15 cellular contexts compared by ENCODE assay signal in genomic region chr14:22540811-22541360, GRCh38. TPM values are rescaled to one million over a fixed set of nuclear protein-coding genes. Genes with fewer than 3 reads are reported as not detected.
DNase-seq lines count a peak whose midpoint lies in the region; ATAC-seq and TF ChIP-seq lines count a peak whose summit lies in the region.
"Had no signal": no experiment of that assay in that cellular context is flagged by ENCODE, and none has a peak within 500 bp of the region (broad histone marks: within the 10 kb centered on the region; RNA-seq: fewer than 3 reads in every experiment).

No MANE protein-coding gene starts in this region.

- DNase-seq in activated naive CD4-positive, alpha-beta T cell treated with anti-CD3 and anti-CD28 coated beads, Interleukin-2, amount 10 ng/mL, durations not matched to agents 7 days and 5 days, result no peak
- no peak for DNase-seq in activated naive CD4-positive, alpha-beta T cell treated with Interleukin-2 at 50 U/mL for 16 hours
- DNase-seq in stimulated activated CD4-positive, alpha-beta T cell treated with anti-CD3 and anti-CD28 coated beads, Interleukin-4, amount 100 ng/mL, for 1 hour, result no peak
- DNase-seq in type B pancreatic cell (ENCODE audit: extremely low spot score, unreplicated experiment), result no peak
- DNase-seq: adrenal gland, Calu3, dorsolateral prefrontal cortex, midbrain, NCI-H1930, NCI-H510A had no signal

- peak overlapping the region; percentile 71 for H3K4me3 Mint-ChIP-seq in activated naive CD4-positive, alpha-beta T cell treated with anti-CD3 and anti-CD28 coated beads, Interleukin-2, amount 10 ng/mL, durations not matched to agents 7 days and 5 days
- peak overlapping the region; percentile 87 for H3K4me3 Mint-ChIP-seq in activated naive CD8-positive, alpha-beta T cell
- H3K4me3 Mint-ChIP-seq in stimulated activated memory B cell treated with anti-CD40 and anti-IgM and Interleukin-4, amounts not matched to agents 10 μg/mL and 1 μg/mL and 100 μg/mL, for 72 hours, result no peak overlapping the region
- no peak overlapping the region for H3K4me3 Mint-ChIP-seq in type B pancreatic cell

- H3K36me3 ChIP-seq in HEK293 (ENCODE audit: control insufficient read depth in 2 of 2, insufficient read depth in 1 of 2, low read length in 2 of 2), result no peaks in the 10 kb centered on the region
- H3K36me3 ChIP-seq: adrenal gland had no signal

- POLR2A ChIA-PET in HEK293 (lab: Yijun Ruan, JAX), result interaction anchor here (1.2 kb wide), 1 partner anchor 12 kb away, joined by 3 read pairs; no protein-coding TSS in a partner anchor

- no peak for ATAC-seq in stimulated activated memory B cell treated with anti-CD40 and anti-IgM and Interleukin-4, amounts not matched to agents 10 μg/mL and 1 μg/mL and 100 μg/mL, for 72 hours
- ATAC-seq in GM18520 (IDR thresholded peaks at IDR 0.05; ENCODE audit: unreplicated experiment), result no peak
- ATAC-seq: left lobe of liver had no signal

- no peaks in the 10 kb centered on the region for H3K9me3 Mint-ChIP-seq in activated naive CD4-positive, alpha-beta T cell treated with anti-CD3 and anti-CD28 coated beads, Interleukin-2, amount 10 ng/mL, durations not matched to agents 7 days and 5 days
- no peaks in the 10 kb centered on the region for H3K9me3 Mint-ChIP-seq in activated naive CD8-positive, alpha-beta T cell (ENCODE audit: low read depth)
- no peaks in the 10 kb centered on the region for H3K9me3 Mint-ChIP-seq in stimulated activated memory B cell treated with anti-CD40 and anti-IgM and Interleukin-4, amounts not matched to agents 10 μg/mL and 1 μg/mL and 100 μg/mL, for 72 hours
- no peaks in the 10 kb centered on the region for H3K9me3 Mint-ChIP-seq in type B pancreatic cell

- H3K27ac ChIP-seq in HEK293 (ENCODE audit: extremely low read depth, low read depth, low read length), result no peak overlapping the region
- H3K27ac ChIP-seq: adrenal gland, dorsolateral prefrontal cortex had no signal

- TF ChIP-seq CTCF in HEK293 (tag by site-specific recombination; IDR thresholded peaks at IDR 0.05) (no peak), type B pancreatic cell (conservative IDR thresholded peaks at IDR 0.05) (no peak)

- H3K36me3 Mint-ChIP-seq in activated naive CD4-positive, alpha-beta T cell treated with anti-CD3 and anti-CD28 coated beads, Interleukin-2, amount 10 ng/mL, durations not matched to agents 7 days and 5 days, result peaks cover 95% of the 10 kb centered on the region
- peaks cover 69% of the 10 kb centered on the region for H3K36me3 Mint-ChIP-seq in activated naive CD8-positive, alpha-beta T cell
- H3K36me3 Mint-ChIP-seq in stimulated activated memory B cell treated with anti-CD40 and anti-IgM and Interleukin-4, amounts not matched to agents 10 μg/mL and 1 μg/mL and 100 μg/mL, for 72 hours, result peaks cover 16% of the 10 kb centered on the region
- H3K36me3 Mint-ChIP-seq in type B pancreatic cell, result peaks cover 4% of the 10 kb centered on the region

- no peaks in the 10 kb centered on the region for H3K9me3 ChIP-seq in HEK293 (ENCODE audit: control insufficient read depth, insufficient read depth, low read depth, low read length)
- H3K9me3 ChIP-seq: adrenal gland had no signal

- peak overlapping the region; percentile 89 for H3K27ac Mint-ChIP-seq in activated naive CD4-positive, alpha-beta T cell treated with anti-CD3 and anti-CD28 coated beads, Interleukin-2, amount 10 ng/mL, durations not matched to agents 7 days and 5 days
- H3K27ac Mint-ChIP-seq in activated naive CD8-positive, alpha-beta T cell, result peak overlapping the region; percentile 98
- peak overlapping the region; percentile 87 for H3K27ac Mint-ChIP-seq in stimulated activated memory B cell treated with anti-CD40 and anti-IgM and Interleukin-4, amounts not matched to agents 10 μg/mL and 1 μg/mL and 100 μg/mL, for 72 hours
- no peak overlapping the region for H3K27ac Mint-ChIP-seq in type B pancreatic cell

- CTCF ChIA-PET in activated naive CD4-positive, alpha-beta T cell treated with anti-CD3 and anti-CD28 coated beads, Interleukin-2, amount 10 ng/mL, durations not matched to agents 7 days and 5 days (lab: Charles Lee), result interaction anchor here (0.7 to 2.2 kb wide), 12 partner anchors 9 to 694 kb away, joined by 3 to 9 read pairs (median 5); no protein-coding TSS in a partner anchor
- CTCF ChIA-PET in HEK293 (lab: Yijun Ruan, JAX), result interaction anchor here (1.2 to 2.2 kb wide), 3 partner anchors 12 to 321 kb away, joined by 3 to 30 read pairs (median 4); no protein-coding TSS in a partner anchor

- H3K4me3 ChIP-seq in HEK293 (ENCODE audit: low read depth, low read length), result no peak overlapping the region
- H3K4me3 ChIP-seq: adrenal gland, dorsolateral prefrontal cortex had no signal

- 0 out of 2 replicates have a peak, but pooled peaks cover 2% of the 10 kb centered on the region for H3K4me1 ChIP-seq in HEK293 (ENCODE audit: control insufficient read depth, insufficient read depth, low read length)

- peaks cover 97% of the 10 kb centered on the region for H3K4me1 Mint-ChIP-seq in activated naive CD4-positive, alpha-beta T cell treated with anti-CD3 and anti-CD28 coated beads, Interleukin-2, amount 10 ng/mL, durations not matched to agents 7 days and 5 days
- peaks cover 98% of the 10 kb centered on the region for H3K4me1 Mint-ChIP-seq in activated naive CD8-positive, alpha-beta T cell (ENCODE audit: low read depth)
- peaks cover 73% of the 10 kb centered on the region for H3K4me1 Mint-ChIP-seq in stimulated activated memory B cell treated with anti-CD40 and anti-IgM and Interleukin-4, amounts not matched to agents 10 μg/mL and 1 μg/mL and 100 μg/mL, for 72 hours
- peaks cover 11% of the 10 kb centered on the region for H3K4me1 Mint-ChIP-seq in type B pancreatic cell (ENCODE audit: unreplicated experiment)

- no peaks in the 10 kb centered on the region for H3K27me3 Mint-ChIP-seq in activated naive CD4-positive, alpha-beta T cell treated with anti-CD3 and anti-CD28 coated beads, Interleukin-2, amount 10 ng/mL, durations not matched to agents 7 days and 5 days
- no peaks in the 10 kb centered on the region for H3K27me3 Mint-ChIP-seq in activated naive CD8-positive, alpha-beta T cell
- no peaks in the 10 kb centered on the region for H3K27me3 Mint-ChIP-seq in stimulated activated memory B cell treated with anti-CD40 and anti-IgM and Interleukin-4, amounts not matched to agents 10 μg/mL and 1 μg/mL and 100 μg/mL, for 72 hours
- peaks cover 60% of the 10 kb centered on the region for H3K27me3 Mint-ChIP-seq in type B pancreatic cell

TF ChIP-seq in HEK293, 187 proteins besides CTCF, POLR2A, EP300 and RAD21:
- no peak for TF ChIP-seq GLIS2 (tag by site-specific recombination; IDR thresholded peaks at IDR 0.05)
- TF ChIP-seq ZNF366 (tag by site-specific recombination; conservative IDR thresholded peaks at IDR 0.05), result peak; percentile 50
- no peak for TF ChIP-seq ZNF600 (tag by site-specific recombination; IDR thresholded peaks at IDR 0.05)

RNA-seq across cellular contexts. Expression of gene DAD1, which starts 48.1 kb away (rescaled TPM):
- 191 and 228 TPM in 2 replicates for total RNA-seq in type B pancreatic cell (ENCODE audit: low replicate concordance)

RNA-seq across cellular contexts. Expression of gene ABHD4, which starts 57.2 kb away (rescaled TPM):
- 34.1 and 71.0 TPM in 2 replicates for total RNA-seq in type B pancreatic cell (ENCODE audit: low replicate concordance)

Comparison
In these comparisons a context has a peak if more than half of its experiments do, and no peak if none do; other contexts are left out.
1. H3K4me3 Mint-ChIP-seq: peak in activated naive CD4-positive, alpha-beta T cell treated with anti-CD3 and anti-CD28 coated beads, Interleukin-2, amount 10 ng/mL, durations not matched to agents 7 days and 5 days (single experiment) and activated naive CD8-positive, alpha-beta T cell (single experiment); none in stimulated activated memory B cell treated with anti-CD40 and anti-IgM and Interleukin-4, amounts not matched to agents 10 μg/mL and 1 μg/mL and 100 μg/mL, for 72 hours (single experiment) and type B pancreatic cell (single experiment).